Comparison of ENCODE assay signal across 13 cellular contexts in genomic region chr11:123065634-123066033, GRCh38. TPM values are rescaled to one million over a fixed set of nuclear protein-coding genes. Genes with fewer than 3 reads are reported as not detected.
DNase-seq lines count a peak whose midpoint lies in the region; ATAC-seq and TF ChIP-seq lines count a peak whose summit lies in the region.
"Had no signal": no experiment of that assay in that cellular context is flagged by ENCODE, and none has a peak within 500 bp of the region (broad histone marks: within the 10 kb centered on the region; RNA-seq: fewer than 3 reads in every experiment).

No MANE protein-coding gene starts in this region.

- H2AFZ ChIP-seq in PC-9, result no peak overlapping the region

- peaks cover 50% of the 10 kb centered on the region for H3K79me2 ChIP-seq in PC-9 (ENCODE audit: low read depth)

- peaks cover 45% of the 10 kb centered on the region for H3K4me1 Mint-ChIP-seq in activated T-cell treated with anti-CD3 and anti-CD28 coated beads, Interleukin-2, amount 50 U/mL, for 24 hours (ENCODE audit: low read depth)
- H3K4me1 Mint-ChIP-seq in stimulated activated memory B cell treated with anti-CD40 and anti-IgM and Interleukin-4, amounts not matched to agents 10 μg/mL and 1 μg/mL and 100 μg/mL, for 72 hours, result peaks cover 57% of the 10 kb centered on the region

- peaks cover 11% of the 10 kb centered on the region for H3K36me3 ChIP-seq in PC-9 (ENCODE audit: low read depth)

- H3K27me3 ChIP-seq in PC-9 (ENCODE audit: insufficient read depth, low read depth), result no peaks in the 10 kb centered on the region

- H3K4me3 ChIP-seq in PC-9 (no peak overlapping the region), epithelial cell of esophagus (ENCODE audit: low read length) (no peak overlapping the region)

- no peaks in the 10 kb centered on the region for H3K9me3 ChIP-seq in PC-9 (ENCODE audit: insufficient read depth, low read depth)

- H3K27me3 Mint-ChIP-seq in activated T-cell treated with anti-CD3 and anti-CD28 coated beads, Interleukin-2, amount 50 U/mL, for 24 hours, result peaks cover 2% of the 10 kb centered on the region
- no peaks in the 10 kb centered on the region for H3K27me3 Mint-ChIP-seq in stimulated activated memory B cell treated with anti-CD40 and anti-IgM and Interleukin-4, amounts not matched to agents 10 μg/mL and 1 μg/mL and 100 μg/mL, for 72 hours

- H3K27ac ChIP-seq in PC-9, result peak overlapping the region; percentile 69
- H3K27ac ChIP-seq: WERI-Rb-1 had no signal

- intact Hi-C loops in PC-9 (cut with micrococcal nuclease; ENCODE audit: unreplicated experiment), result no loop called here

- H3K4me1 ChIP-seq in PC-9 (replicated peaks; ENCODE audit: insufficient read depth), result peaks cover 26% of the 10 kb centered on the region

- CTCF ChIA-PET in PC-9 (lab: Charles Lee), result no interaction called here

- no peak for ATAC-seq in stimulated activated memory B cell treated with anti-CD40 and anti-IgM and Interleukin-4, amounts not matched to agents 10 μg/mL and 1 μg/mL and 100 μg/mL, for 72 hours

- H3K4me2 ChIP-seq in PC-9, result peak overlapping the region; percentile 8; the same call in 1 of the 2 replicates

- POLR2A ChIA-PET in PC-9 (lab: Charles Lee; ENCODE audit: unreplicated experiment), result no interaction called here

- peaks cover 29% of the 10 kb centered on the region for H3F3A ChIP-seq in PC-9 (ENCODE audit: insufficient read depth, low read depth)

- BruUV-seq in PC-9 (replicated peaks; lab: Mats Ljungman, UMichigan), result no TSS peak

- TF ChIP-seq CTCF in PC-9 (conservative IDR thresholded peaks at IDR 0.05) (no peak), epithelial cell of esophagus (IDR thresholded peaks at IDR 0.05; ENCODE audit: insufficient read depth, low read depth, low read length, missing control alignments) (no peak)

- no peaks in the 10 kb centered on the region for H3K9me2 ChIP-seq in PC-9 (ENCODE audit: insufficient read depth)

- no peaks in the 10 kb centered on the region for H3K9me3 Mint-ChIP-seq in activated T-cell treated with anti-CD3 and anti-CD28 coated beads, Interleukin-2, amount 50 U/mL, for 24 hours
- H3K9me3 Mint-ChIP-seq in stimulated activated memory B cell treated with anti-CD40 and anti-IgM and Interleukin-4, amounts not matched to agents 10 μg/mL and 1 μg/mL and 100 μg/mL, for 72 hours, result no peaks in the 10 kb centered on the region

- no peak for DNase-seq in activated T-cell treated with anti-CD3 and anti-CD28 coated beads, Interleukin-2, amount 50 U/mL, for 24 hours
- DNase-seq in activated T-cell treated with anti-CD3 and anti-CD28 coated beads for 4 hours, result no peak
- no peak for DNase-seq in PC-9
- DNase-seq in epithelial cell of esophagus (ENCODE audit: low read depth), result peak; percentile 63
- no peak for DNase-seq in NCI-H748 treated with DMSO at 0.1 percent for 48 hours (lab: John Stamatoyannopoulos, UW)
- no peak for DNase-seq in CD1c-positive myeloid dendritic cell (ENCODE audit: extremely low spot score)
- no peak for DNase-seq in D341Med (ENCODE audit: low spot score)
- DNase-seq: anterior cingulate cortex, foreskin melanocyte, GOT3, substantia nigra, WERI-Rb-1 had no signal

- peaks cover 42% of the 10 kb centered on the region for H3K36me3 Mint-ChIP-seq in activated T-cell treated with anti-CD3 and anti-CD28 coated beads, Interleukin-2, amount 50 U/mL, for 24 hours (ENCODE audit: low read depth)
- H3K36me3 Mint-ChIP-seq in stimulated activated memory B cell treated with anti-CD40 and anti-IgM and Interleukin-4, amounts not matched to agents 10 μg/mL and 1 μg/mL and 100 μg/mL, for 72 hours, result peaks cover 14% of the 10 kb centered on the region

- H3K4me3 Mint-ChIP-seq in activated T-cell treated with anti-CD3 and anti-CD28 coated beads, Interleukin-2, amount 50 U/mL, for 24 hours, result peak overlapping the region; percentile 13
- H3K4me3 Mint-ChIP-seq in stimulated activated memory B cell treated with anti-CD40 and anti-IgM and Interleukin-4, amounts not matched to agents 10 μg/mL and 1 μg/mL and 100 μg/mL, for 72 hours, result no peak overlapping the region

- peak overlapping the region; percentile 73 for H3K27ac Mint-ChIP-seq in activated T-cell treated with anti-CD3 and anti-CD28 coated beads, Interleukin-2, amount 50 U/mL, for 24 hours
- peak overlapping the region; percentile 100 for H3K27ac Mint-ChIP-seq in stimulated activated memory B cell treated with anti-CD40 and anti-IgM and Interleukin-4, amounts not matched to agents 10 μg/mL and 1 μg/mL and 100 μg/mL, for 72 hours

- peaks cover 10% of the 10 kb centered on the region for H4K20me1 ChIP-seq in PC-9 (ENCODE audit: insufficient read depth)

RNA-seq across cellular contexts. Expression of gene HSPA8, which starts 3.7 kb away (rescaled TPM):
- total RNA-seq in PC-9 (2021), result 796 and 1,103 TPM in 2 replicates
